In the genomic region with DNA sequence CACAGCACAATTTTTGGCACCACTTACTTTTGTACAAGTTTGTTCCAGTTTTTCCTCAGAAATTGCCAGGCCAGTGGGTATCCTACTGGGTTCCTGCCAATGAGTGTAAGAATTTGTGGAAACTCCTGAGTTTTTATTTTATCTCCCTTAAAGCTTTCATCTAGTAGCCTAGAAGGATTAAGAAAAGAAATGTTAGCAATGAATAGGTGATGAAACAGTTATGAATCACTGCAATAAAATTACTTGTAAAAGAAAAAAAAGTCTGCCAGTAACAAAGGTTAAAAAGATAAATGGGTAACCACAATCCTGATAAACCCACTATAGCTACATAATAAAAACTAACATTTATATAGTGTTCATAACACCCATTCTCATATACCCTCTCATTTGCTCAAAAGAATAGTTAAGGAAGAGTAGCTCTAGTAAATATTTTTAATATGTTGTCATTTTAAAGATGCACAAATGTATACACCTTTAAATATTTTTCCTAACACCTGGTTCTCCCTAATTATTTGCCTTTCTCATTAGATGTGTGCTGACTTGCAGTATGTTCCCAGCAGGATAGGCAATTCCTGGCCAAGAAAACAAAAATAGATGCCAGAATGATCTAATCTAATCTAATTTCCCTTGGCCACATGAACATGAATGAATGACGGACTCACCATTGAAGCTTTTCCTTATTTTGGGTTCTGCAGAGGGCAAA, we compare ENCODE assay signal across 10 cellular contexts. TPM values are rescaled to one million over a fixed set of nuclear protein-coding genes. Genes with fewer than 3 reads are reported as not detected.
DNase-seq lines count a peak whose midpoint lies in the region; ATAC-seq, FAIRE-seq and TF ChIP-seq lines count a peak whose summit lies in the region.
"Had no signal": no experiment of that assay in that cellular context is flagged by ENCODE, and none has a peak within 500 bp of the region (broad histone marks: within the 10 kb centered on the region; RNA-seq: fewer than 3 reads in every experiment).

No MANE protein-coding gene starts in this region.

- no peak overlapping the region for H3K4me3 ChIP-seq in effector memory CD4-positive, alpha-beta T cell (ENCODE audit: insufficient read depth, low read depth, low read length, poor library complexity, severe bottlenecking)
- H3K4me3 ChIP-seq: cardiac muscle cell had no signal

- BruUV-seq in Calu3 (replicated peaks; lab: Mats Ljungman, UMichigan): no TSS peak

- H3K27me3 Mint-ChIP-seq in Calu3 (ENCODE audit: unreplicated experiment): no peaks in the 10 kb centered on the region

- no peaks in the 10 kb centered on the region for H3K9me3 Mint-ChIP-seq in Calu3 (ENCODE audit: low read depth, unreplicated experiment)
- H3K9me3 Mint-ChIP-seq: T-helper 2 cell treated with Interferon-gamma antibody and Interleukin-4, amounts not matched to agents 5 μg/mL and 100 μg/mL, for 36 hours had no signal

- H3K4me1 Mint-ChIP-seq in Calu3 (ENCODE audit: low read depth, unreplicated experiment): peaks cover 18% of the 10 kb centered on the region

- CTCF ChIA-PET in Calu3 (lab: Charles Lee): interaction anchor here (0.7 kb wide), 1 partner anchor 216 kb away, joined by 3 read pairs; no protein-coding TSS in a partner anchor

- peaks cover 82% of the 10 kb centered on the region for H3K36me3 Mint-ChIP-seq in Calu3 (ENCODE audit: insufficient read depth, unreplicated experiment)

- peaks cover 81% of the 10 kb centered on the region for H3K36me3 ChIP-seq in effector memory CD4-positive, alpha-beta T cell (ENCODE audit: control insufficient read depth, insufficient read depth, low read length)

- H3K27ac ChIP-seq in effector memory CD4-positive, alpha-beta T cell (ENCODE audit: insufficient read depth, low read length, poor library complexity, severe bottlenecking): no peak overlapping the region
- H3K27ac ChIP-seq: cardiac muscle cell had no signal

- H3K4me1 ChIP-seq in effector memory CD4-positive, alpha-beta T cell (ENCODE audit: control insufficient read depth, insufficient read depth, low read length, poor library complexity, severe bottlenecking): no peaks in the 10 kb centered on the region

- FAIRE-seq in endometrium (lab: Jason Lieb, UNC): peak; percentile 23

- no peak overlapping the region for H3K4me3 Mint-ChIP-seq in Calu3 (ENCODE audit: low read depth, unreplicated experiment)
- H3K4me3 Mint-ChIP-seq: T-helper 2 cell treated with Interferon-gamma antibody and Interleukin-4, amounts not matched to agents 5 μg/mL and 100 μg/mL, for 36 hours had no signal

- peak overlapping the region; percentile 22 for H3K27ac Mint-ChIP-seq in Calu3 (ENCODE audit: unreplicated experiment)
- H3K27ac Mint-ChIP-seq: T-helper 2 cell treated with Interferon-gamma antibody and Interleukin-4, amounts not matched to agents 5 μg/mL and 100 μg/mL, for 36 hours had no signal

- ATAC-seq in omental fat pad (ENCODE audit: low FRiP score) (peak; percentile 80), GM18907 (IDR thresholded peaks at IDR 0.05; ENCODE audit: unreplicated experiment) (no peak)

- intact Hi-C loops in Calu3 (cut with micrococcal nuclease; ENCODE audit: unreplicated experiment): no loop called here

- no peaks in the 10 kb centered on the region for H3K9me3 ChIP-seq in effector memory CD4-positive, alpha-beta T cell (ENCODE audit: control insufficient read depth, low read length)

- DNase-seq in Calu3 (no peak), NCI-H69 (lab: John Stamatoyannopoulos, UW) (peak; percentile 48), omental fat pad (ENCODE audit: low spot score) (no peak), hypothalamus (lab: John Stamatoyannopoulos, UW) (no peak)
- no peak for DNase-seq in effector memory CD4-positive, alpha-beta T cell
- DNase-seq in stimulated activated CD4-positive, alpha-beta T cell treated with anti-CD3 and anti-CD28 coated beads, Interleukin-12 subunit alpha, Interleukin-12 subunit beta, amount 100 ng/mL, for 4 hours: no peak

- H3K27me3 ChIP-seq in effector memory CD4-positive, alpha-beta T cell (replicated peaks; ENCODE audit: control insufficient read depth, insufficient read depth, low read length, poor library complexity, severe bottlenecking): no peaks in the 10 kb centered on the region
- H3K27me3 ChIP-seq: cardiac muscle cell had no signal

- TF ChIP-seq CTCF in Calu3 (IDR thresholded peaks at IDR 0.05; ENCODE audit: unreplicated experiment) (no peak), omental fat pad (IDR thresholded peaks at IDR 0.05) (no peak)

RNA-seq across cellular contexts. Expression of a gene that starts 26.6 kb away (rescaled TPM):
- total RNA-seq in Calu3 (2022) (43.6 and 52.3 TPM in 2 replicates), omental fat pad (10 to 100 TPM; 35.2 to 56.2 (median 51.2) TPM)
